Comparison of ENCODE assay signal across 16 cellular contexts in the genomic region with DNA sequence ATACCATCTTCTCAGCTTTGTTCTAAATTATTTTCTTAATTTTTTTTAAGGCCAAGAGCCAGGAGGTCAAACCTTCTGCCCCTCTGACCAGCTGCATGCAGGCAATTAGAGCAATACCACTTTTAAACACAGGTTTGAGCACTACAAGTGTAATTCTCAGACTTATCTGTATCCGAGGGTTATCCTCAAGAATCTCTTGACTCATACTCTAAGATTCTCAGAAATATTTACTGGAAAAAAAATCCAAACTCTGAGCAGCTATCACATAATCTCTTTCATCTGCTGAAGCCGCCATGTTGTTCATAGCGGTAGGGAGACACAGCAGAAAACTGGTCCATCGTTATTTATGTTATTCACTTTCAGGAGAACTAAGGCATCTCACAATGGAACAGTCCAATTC. TPM values are rescaled to one million over a fixed set of nuclear protein-coding genes. Genes with fewer than 3 reads are reported as not detected.
"Had no signal": no experiment of that assay in that cellular context is flagged by ENCODE, and none has a peak within 500 bp of the region (broad histone marks: within the 10 kb centered on the region; RNA-seq: fewer than 3 reads in every experiment).

No MANE protein-coding gene starts in this region.

- H3K36me3 Mint-ChIP-seq: activated CD4-positive, alpha-beta memory T cell treated with anti-CD3 and anti-CD28 coated beads for 36 hours; immature natural killer cell; stimulated activated memory B cell treated with anti-CD40 and anti-IgM and Interleukin-4, amounts not matched to agents 10 μg/mL and 1 μg/mL and 100 μg/mL, for 72 hours had no signal

- H3K27ac ChIP-seq: neutrophil, spleen, VCaP had no signal

- H3K9me3 Mint-ChIP-seq: activated CD4-positive, alpha-beta memory T cell treated with anti-CD3 and anti-CD28 coated beads for 36 hours; effector memory CD8-positive, alpha-beta T cell; stimulated activated memory B cell treated with anti-CD40 and anti-IgM and Interleukin-4, amounts not matched to agents 10 μg/mL and 1 μg/mL and 100 μg/mL, for 72 hours; type B pancreatic cell had no signal

- H3K27ac Mint-ChIP-seq: activated CD4-positive, alpha-beta memory T cell treated with anti-CD3 and anti-CD28 coated beads for 36 hours; activated T-cell treated with anti-CD3 and anti-CD28 coated beads, Interleukin-2, amount 50 U/mL, for 72 hours; dendritic cell treated with granulocyte-macrophage colony-stimulating factor and Interleukin-4, amounts not matched to agents 40 ng/mL and 50 ng/mL, for 4 days; effector memory CD8-positive, alpha-beta T cell; immature natural killer cell; naive thymus-derived CD4-positive, alpha-beta T cell; stimulated activated memory B cell treated with anti-CD40 and anti-IgM and Interleukin-4, amounts not matched to agents 10 μg/mL and 1 μg/mL and 100 μg/mL, for 72 hours; type B pancreatic cell had no signal

- H3K4me3 Mint-ChIP-seq: activated CD4-positive, alpha-beta memory T cell treated with anti-CD3 and anti-CD28 coated beads for 36 hours; activated T-cell treated with anti-CD3 and anti-CD28 coated beads, Interleukin-2, amount 50 U/mL, for 72 hours; dendritic cell treated with granulocyte-macrophage colony-stimulating factor and Interleukin-4, amounts not matched to agents 40 ng/mL and 50 ng/mL, for 4 days; effector memory CD8-positive, alpha-beta T cell; immature natural killer cell; naive thymus-derived CD4-positive, alpha-beta T cell; stimulated activated memory B cell treated with anti-CD40 and anti-IgM and Interleukin-4, amounts not matched to agents 10 μg/mL and 1 μg/mL and 100 μg/mL, for 72 hours; type B pancreatic cell had no signal

- H3K4me1 Mint-ChIP-seq: immature natural killer cell; naive thymus-derived CD4-positive, alpha-beta T cell; stimulated activated memory B cell treated with anti-CD40 and anti-IgM and Interleukin-4, amounts not matched to agents 10 μg/mL and 1 μg/mL and 100 μg/mL, for 72 hours had no signal

- DNase-seq: activated CD4-positive, alpha-beta memory T cell treated with anti-CD3 and anti-CD28 coated beads for 36 hours; activated T-cell treated with anti-CD3 and anti-CD28 coated beads, Interleukin-2, amount 50 U/mL, for 72 hours; effector memory CD8-positive, alpha-beta T cell; immature natural killer cell; left colon; naive thymus-derived CD4-positive, alpha-beta T cell; right cardiac atrium; spleen; stimulated activated CD4-positive, alpha-beta T cell treated with anti-CD3 and anti-CD28 coated beads, Interleukin-1b, Interleukin-23, amount 100 ng/mL, for 48 hours; T-helper 1 cell had no signal

- H3K27me3 Mint-ChIP-seq: activated CD4-positive, alpha-beta memory T cell treated with anti-CD3 and anti-CD28 coated beads for 36 hours; dendritic cell treated with granulocyte-macrophage colony-stimulating factor and Interleukin-4, amounts not matched to agents 40 ng/mL and 50 ng/mL, for 4 days; stimulated activated memory B cell treated with anti-CD40 and anti-IgM and Interleukin-4, amounts not matched to agents 10 μg/mL and 1 μg/mL and 100 μg/mL, for 72 hours had no signal

- ATAC-seq: activated T-cell treated with anti-CD3 and anti-CD28 coated beads, Interleukin-2, amount 50 U/mL, for 72 hours; effector memory CD8-positive, alpha-beta T cell; left colon; naive thymus-derived CD4-positive, alpha-beta T cell; right cardiac atrium; stimulated activated memory B cell treated with anti-CD40 and anti-IgM and Interleukin-4, amounts not matched to agents 10 μg/mL and 1 μg/mL and 100 μg/mL, for 72 hours had no signal

- H3K27me3 ChIP-seq: neutrophil, spleen had no signal

- H3K4me1 ChIP-seq: spleen had no signal

RNA-seq across cellular contexts. Expression of a gene that starts 27.4 kb away (rescaled TPM):
- total RNA-seq: activated T-cell treated with anti-CD3 and anti-CD28 coated beads, Interleukin-2, amount 50 U/mL, for 72 hours; left colon; mononuclear cell; naive thymus-derived CD4-positive, alpha-beta T cell had no signal
- polyA plus RNA-seq: immature natural killer cell; naive thymus-derived CD4-positive, alpha-beta T cell had no signal
